ENCODE assay signal across 8 cellular contexts in the genomic region with DNA sequence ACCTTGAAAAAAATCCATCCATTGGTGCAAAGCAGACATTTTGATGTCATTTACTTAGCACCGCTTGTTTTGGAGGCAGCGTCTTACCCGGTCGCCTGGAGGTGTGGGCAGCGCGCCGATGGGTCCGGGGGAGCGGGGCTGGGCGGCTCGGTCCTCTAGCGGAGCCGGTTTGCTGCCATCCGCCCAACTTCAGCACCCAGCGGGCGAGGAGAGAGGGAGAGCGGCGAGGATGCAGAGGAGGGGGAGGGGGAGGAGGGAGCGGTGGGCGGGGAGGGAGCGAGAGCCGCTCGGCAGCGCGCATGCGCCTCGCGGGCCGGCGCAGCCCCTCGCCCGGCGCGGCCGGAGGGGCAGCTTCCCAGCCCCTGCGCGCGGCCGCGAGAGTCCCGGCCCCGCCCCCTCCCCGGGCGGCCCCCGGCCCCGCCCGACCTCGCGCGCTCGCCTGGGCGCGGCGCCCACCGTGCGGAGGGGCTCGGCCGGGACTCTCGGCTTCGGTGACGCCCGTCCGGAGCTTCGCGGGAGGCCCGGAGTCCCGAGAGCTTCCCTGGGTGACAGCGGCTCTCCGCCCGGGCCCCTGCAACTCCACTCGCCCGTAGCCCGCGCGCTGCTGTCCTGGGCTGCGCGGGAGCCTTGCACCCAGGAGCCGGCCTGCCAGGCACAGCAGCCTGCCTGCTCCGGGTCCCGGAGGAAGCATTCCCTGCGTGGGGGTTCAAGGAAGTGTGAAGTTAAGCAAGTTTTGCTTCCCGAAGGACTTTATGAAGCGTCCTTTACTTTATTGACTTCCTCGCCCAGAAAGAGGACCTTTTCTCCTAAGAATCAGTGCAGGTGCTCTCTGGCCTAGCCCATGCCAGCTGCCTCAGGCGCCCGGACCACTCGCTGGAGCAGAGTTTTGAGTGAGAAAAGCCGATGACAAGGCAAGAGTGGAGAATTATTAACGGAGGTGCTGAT. TPM values are rescaled to one million over a fixed set of nuclear protein-coding genes. Genes with fewer than 3 reads are reported as not detected.
DNase-seq lines count a peak whose midpoint lies in the region; ATAC-seq and TF ChIP-seq lines count a peak whose summit lies in the region.

A gene with protein sequence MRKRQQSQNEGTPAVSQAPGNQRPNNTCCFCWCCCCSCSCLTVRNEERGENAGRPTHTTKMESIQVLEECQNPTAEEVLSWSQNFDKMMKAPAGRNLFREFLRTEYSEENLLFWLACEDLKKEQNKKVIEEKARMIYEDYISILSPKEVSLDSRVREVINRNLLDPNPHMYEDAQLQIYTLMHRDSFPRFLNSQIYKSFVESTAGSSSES (minus strand): TSS at position 246 of the 945 bp plus-strand sequence. CDS start 87,264 bp downstream, outside the sequence.

- no peaks in the 10 kb centered on the region for H3K9me2 ChIP-seq in HCT116 (ENCODE audit: insufficient read depth)

- H3K79me2 ChIP-seq in HCT116 (ENCODE audit: insufficient read depth, low read length), result no peaks in the 10 kb centered on the region

- H3K9me3 ChIP-seq in HCT116 (ENCODE audit: control insufficient read depth in 1 of 2, insufficient read depth in 1 of 2, low read depth in 1 of 2, low read length in 2 of 2), result no peaks in the 10 kb centered on the region
- peaks cover 7% of the 10 kb centered on the region for H3K9me3 ChIP-seq in mesodermal cell (ENCODE audit: control insufficient read depth, low read length)
- no peaks in the 10 kb centered on the region for H3K9me3 ChIP-seq in subcutaneous abdominal adipose tissue (ENCODE audit: control insufficient read depth in 5 of 5, low read length in 5 of 5)

- no peak for TF ChIP-seq CTCF in GM13976 (IDR thresholded peaks at IDR 0.05; ENCODE audit: borderline replicate concordance, control extremely low read depth, extremely low read depth, insufficient read depth, missing control alignments)
- no peak for TF ChIP-seq CTCF in HCT116 (IDR thresholded peaks at IDR 0.05 in 2 of 3, conservative IDR thresholded peaks at IDR 0.05 in 1 of 3; ENCODE audit: borderline replicate concordance in 1 of 3, insufficient read depth in 1 of 3, low read depth in 2 of 3, low read length in 2 of 3)
- TF ChIP-seq CTCF in epithelial cell of esophagus (IDR thresholded peaks at IDR 0.05; ENCODE audit: insufficient read depth, low read depth, low read length, missing control alignments), result no peak

- DNase-seq in GM13976 (ENCODE audit: low spot score) (peak; percentile 76), HCT116 (ENCODE audit: low read depth, low spot score) (no peak), NCI-H128 (lab: John Stamatoyannopoulos, UW; ENCODE audit: unreplicated experiment) (peak; percentile 54), epithelial cell of esophagus (ENCODE audit: low read depth) (peak; percentile 65), KG1 (lab: John Stamatoyannopoulos, UW) (no peak)
- peak; percentile 16 to 30 for DNase-seq in activated CD4-positive, alpha-beta T cell treated with anti-CD3 and anti-CD28 coated beads, Interleukin-2, amount 50 U/mL, for 48 hours

- CTCF ChIA-PET in HCT116 (lab: Charles Lee), result no interaction called here

- in situ Hi-C loops in GM13976 (cut with MboI; ENCODE audit: low sequenced_read_pairs, unreplicated experiment), result no loop called here

- 5% methylated on average over 41 to 58 of the region's 89 CpGs for WGBS in mesodermal cell (ENCODE audit: insufficient coverage in 2 of 2), 2 experiments

- RAD21 ChIA-PET in HCT116 (lab: Charles Lee; ENCODE audit: low non-redundant PET in 1 of 2, low total read pairs in 2 of 2, uncharacterized antibody in 2 of 2, unreplicated experiment in 2 of 2), result no interaction called here

- intact Hi-C loops in HCT116 (cut with micrococcal nuclease), result no loop called here

- no peak for TF ChIP-seq POLR2A in HCT116 (IDR thresholded peaks at IDR 0.05; ENCODE audit: borderline replicate concordance, extremely low read depth, insufficient read depth, insufficient read length)

- H2AFZ ChIP-seq in HCT116 (ENCODE audit: low read depth, low read length, poor library complexity, severe bottlenecking), result no peak within 1 kb of the TSS

- H3K27ac ChIP-seq in HCT116 (ENCODE audit: low read depth, low read length) (peak within 1 kb of the TSS; percentile 47; the same call in 1 of the 2 replicates), mesodermal cell (ENCODE audit: low read depth, low read length, severe bottlenecking) (no peak within 1 kb of the TSS), subcutaneous abdominal adipose tissue (ENCODE audit: low read depth, low read length) (peak within 1 kb of the TSS; percentile 76)

- H3K27me3 ChIP-seq in HCT116 (ENCODE audit: insufficient read depth, low read length) (no peaks in the 10 kb centered on the region; the same call in 1 of the 2 replicates), subcutaneous abdominal adipose tissue (ENCODE audit: control insufficient read depth in 5 of 5, insufficient read depth in 4 of 5, low read length in 5 of 5) (peaks cover 0 to 11% (median 11%) of the 10 kb centered on the region in 5 donors)

- peak within 1 kb of the TSS; percentile 74 for H3K4me2 ChIP-seq in HCT116 (ENCODE audit: low read length)

- H3K9ac ChIP-seq in HCT116 (ENCODE audit: low read length) (peak within 1 kb of the TSS; percentile 53), subcutaneous abdominal adipose tissue (ENCODE audit: low read length in 5 of 5) (peak within 1 kb of the TSS in 4 of 5 donors; percentile 37 to 79 (median 53))

- no peaks in the 10 kb centered on the region for H3K36me3 ChIP-seq in HCT116 (ENCODE audit: control insufficient read depth in 1 of 2, insufficient read depth in 2 of 2, low read length in 2 of 2)
- no peaks in the 10 kb centered on the region for H3K36me3 ChIP-seq in mesodermal cell (ENCODE audit: control insufficient read depth, insufficient read depth, low read length)
- no peaks in the 10 kb centered on the region for H3K36me3 ChIP-seq in subcutaneous abdominal adipose tissue (ENCODE audit: control insufficient read depth in 5 of 5, insufficient read depth in 5 of 5, low read length in 5 of 5)

- H3K4me3 ChIP-seq in HCT116 (replicated peaks in 1 of 2; ENCODE audit: low read depth in 1 of 2, low read length in 2 of 2), result peak within 1 kb of the TSS; percentile 49 to 73
- H3K4me3 ChIP-seq in epithelial cell of esophagus (ENCODE audit: low read length), result peak within 1 kb of the TSS; percentile 60
- H3K4me3 ChIP-seq in mesodermal cell (ENCODE audit: extremely low read depth, insufficient read depth, low read length, poor library complexity, severe bottlenecking), result peak within 1 kb of the TSS; percentile 71
- peak within 1 kb of the TSS; percentile 70 to 90 (median 72) for H3K4me3 ChIP-seq in subcutaneous abdominal adipose tissue (ENCODE audit: low read depth in 1 of 5, low read length in 5 of 5)

- POLR2A ChIA-PET in HCT116 (lab: Charles Lee), result no interaction called here

- ATAC-seq in HCT116, result peak; percentile 76

- no peaks in the 10 kb centered on the region for H4K20me1 ChIP-seq in HCT116 (ENCODE audit: insufficient read depth)

- no TSS peak for BruUV-seq in HCT116 (replicated peaks; lab: Mats Ljungman, UMichigan)

- peaks cover 0 to 5% of the 10 kb centered on the region in 2 experiments; a peak in 1 of 4 replicates for H3K4me1 ChIP-seq in HCT116 (ENCODE audit: control insufficient read depth in 1 of 2, insufficient read depth in 2 of 2, low read length in 2 of 2)
- H3K4me1 ChIP-seq in mesodermal cell (ENCODE audit: control insufficient read depth, insufficient read depth, low read length, poor library complexity, severe bottlenecking), result no peaks in the 10 kb centered on the region
- peaks cover 0 to 27% (median 24%) of the 10 kb centered on the region in 5 donors for H3K4me1 ChIP-seq in subcutaneous abdominal adipose tissue (ENCODE audit: control insufficient read depth in 5 of 5, insufficient read depth in 5 of 5, low read length in 5 of 5)

- TF ChIP-seq RAD21 in HCT116 (IDR thresholded peaks at IDR 0.05; ENCODE audit: low read depth), result no peak

TF ChIP-seq in HCT116, 20 proteins besides CTCF, POLR2A, EP300 and RAD21:
- TF ChIP-seq, protein P1, sequence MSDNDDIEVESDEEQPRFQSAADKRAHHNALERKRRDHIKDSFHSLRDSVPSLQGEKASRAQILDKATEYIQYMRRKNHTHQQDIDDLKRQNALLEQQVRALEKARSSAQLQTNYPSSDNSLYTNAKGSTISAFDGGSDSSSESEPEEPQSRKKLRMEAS (IDR thresholded peaks at IDR 0.05), result no peak
- TF ChIP-seq SP1 (IDR thresholded peaks at IDR 0.05; ENCODE audit: low read depth), result no peak
- TF ChIP-seq POLR2AphosphoS5 (IDR thresholded peaks at IDR 0.05; ENCODE audit: low read depth, low read length), result no peak
- no peak for TF ChIP-seq ELF1 (IDR thresholded peaks at IDR 0.05; ENCODE audit: borderline replicate concordance, low read depth)
- no peak for TF ChIP-seq ZNF274 (IDR thresholded peaks at IDR 0.05; ENCODE audit: low read depth, low read length)

RNA-seq across cellular contexts. Expression of the gene that starts here (rescaled TPM):
- 3.9 TPM for total RNA-seq in HCT116 (2021; ENCODE audit: unreplicated experiment)
- polyA plus RNA-seq in HCT116 (2012), result 0.89 and 1.2 TPM in 2 replicates
- 2.9 TPM for polyA plus RNA-seq in mesodermal cell (2013, experiment 1 of 2)
- 3.2 TPM for polyA plus RNA-seq in mesodermal cell (2013, experiment 2 of 2)

Comparison
In these comparisons a context has a peak if more than half of its experiments do, and no peak if none do; other contexts are left out.
1. DNase-seq: peak in GM13976 (single experiment), NCI-H128 (single experiment), activated CD4-positive, alpha-beta T cell treated with anti-CD3 and anti-CD28 coated beads, Interleukin-2, amount 50 U/mL, for 48 hours (2 of 2) and epithelial cell of esophagus (single experiment); none in HCT116 (single experiment) and KG1 (single experiment).
2. Peak in every context shown above with its lines, with median percentiles within 50 percentile points of each other: H3K4me3 ChIP-seq.